11 cellular contexts compared by ENCODE assay signal in genomic region chr18:23733265-23733664, GRCh38. TPM values are rescaled to one million over a fixed set of nuclear protein-coding genes. Genes with fewer than 3 reads are reported as not detected.
DNase-seq lines count a peak whose midpoint lies in the region; ATAC-seq and FAIRE-seq lines count a peak whose summit lies in the region.
"Not testable (repeated sequence)": the region's sequence is repeated elsewhere in the genome, so short reads cannot be mapped to it uniquely, and the experiment has no call there.
"Had no signal": no experiment of that assay in that cellular context is flagged by ENCODE, and none has a peak within 500 bp of the region (broad histone marks: within the 10 kb centered on the region; RNA-seq: fewer than 3 reads in every experiment).

No MANE protein-coding gene starts in this region.

- ATAC-seq in activated CD8-positive, alpha-beta T cell treated with anti-CD3 and anti-CD28 coated beads, Interleukin-2, amount 10 ng/mL, durations not matched to agents 7 days and 5 days, result not testable (repeated sequence)
- peak; percentile 35 for ATAC-seq in stimulated activated effector memory CD8-positive, alpha-beta T cell treated with anti-CD3 and anti-CD28 coated beads, Interleukin-12 subunit alpha, Interleukin-12 subunit beta, amount 100 ng/mL, for 72 hours

- not testable (repeated sequence) for H3K9me3 Mint-ChIP-seq in activated CD8-positive, alpha-beta T cell treated with anti-CD3 and anti-CD28 coated beads, Interleukin-2, amount 10 ng/mL, durations not matched to agents 7 days and 5 days (ENCODE audit: insufficient read depth); activated naive CD4-positive, alpha-beta T cell treated with anti-CD3 and anti-CD28 coated beads, Interleukin-2, amount 50 U/mL, for 24 hours; stimulated activated effector memory CD8-positive, alpha-beta T cell treated with anti-CD3 and anti-CD28 coated beads, Interleukin-12 subunit alpha, Interleukin-12 subunit beta, amount 100 ng/mL, for 72 hours

- H3K27me3 Mint-ChIP-seq in activated CD8-positive, alpha-beta T cell treated with anti-CD3 and anti-CD28 coated beads, Interleukin-2, amount 10 ng/mL, durations not matched to agents 7 days and 5 days (ENCODE audit: low read depth), result peaks cover 39% of the 10 kb centered on the region
- H3K27me3 Mint-ChIP-seq in activated naive CD4-positive, alpha-beta T cell treated with anti-CD3 and anti-CD28 coated beads, Interleukin-2, amount 50 U/mL, for 24 hours, result not testable (repeated sequence)

- not testable (repeated sequence) for H3K4me3 Mint-ChIP-seq in activated CD8-positive, alpha-beta T cell treated with anti-CD3 and anti-CD28 coated beads, Interleukin-2, amount 10 ng/mL, durations not matched to agents 7 days and 5 days; activated naive CD4-positive, alpha-beta T cell treated with anti-CD3 and anti-CD28 coated beads, Interleukin-2, amount 50 U/mL, for 24 hours; stimulated activated effector memory CD8-positive, alpha-beta T cell treated with anti-CD3 and anti-CD28 coated beads, Interleukin-12 subunit alpha, Interleukin-12 subunit beta, amount 100 ng/mL, for 72 hours

- POLR2A ChIA-PET in activated CD8-positive, alpha-beta T cell treated with anti-CD3 and anti-CD28 coated beads, Interleukin-2, amount 10 ng/mL, durations not matched to agents 7 days and 5 days (lab: Charles Lee), result not testable (repeated sequence)

- H3K36me3 Mint-ChIP-seq in activated CD8-positive, alpha-beta T cell treated with anti-CD3 and anti-CD28 coated beads, Interleukin-2, amount 10 ng/mL, durations not matched to agents 7 days and 5 days (ENCODE audit: low read depth); activated naive CD4-positive, alpha-beta T cell treated with anti-CD3 and anti-CD28 coated beads, Interleukin-2, amount 50 U/mL, for 24 hours; stimulated activated effector memory CD8-positive, alpha-beta T cell treated with anti-CD3 and anti-CD28 coated beads, Interleukin-12 subunit alpha, Interleukin-12 subunit beta, amount 100 ng/mL, for 72 hours: not testable (repeated sequence)

- CTCF ChIA-PET in activated CD8-positive, alpha-beta T cell treated with anti-CD3 and anti-CD28 coated beads, Interleukin-2, amount 10 ng/mL, durations not matched to agents 7 days and 5 days (lab: Charles Lee), result not testable (repeated sequence)

- DNase-seq in A172 (ENCODE audit: low spot score) (peak; percentile 46), SK-N-DZ (ENCODE audit: low spot score) (peak; percentile 26), kidney tubule cell (ENCODE audit: low spot score) (peak; percentile 48)
- DNase-seq in GM18507 (ENCODE audit: extremely low spot score, insufficient read length, low read depth); stimulated activated effector memory CD8-positive, alpha-beta T cell treated with anti-CD3 and anti-CD28 coated beads, Interleukin-12 subunit alpha, Interleukin-12 subunit beta, amount 100 ng/mL, for 72 hours (ENCODE audit: low spot score in 2 of 2): not testable (repeated sequence)
- DNase-seq in activated CD8-positive, alpha-beta T cell treated with anti-CD3 and anti-CD28 coated beads, Interleukin-2, amount 10 ng/mL, durations not matched to agents 7 days and 5 days, result peak; percentile 10

- not testable (repeated sequence) for H3K4me1 Mint-ChIP-seq in activated CD8-positive, alpha-beta T cell treated with anti-CD3 and anti-CD28 coated beads, Interleukin-2, amount 10 ng/mL, durations not matched to agents 7 days and 5 days (ENCODE audit: low read depth)
- H3K4me1 Mint-ChIP-seq in activated naive CD4-positive, alpha-beta T cell treated with anti-CD3 and anti-CD28 coated beads, Interleukin-2, amount 50 U/mL, for 24 hours, result peaks cover 13% of the 10 kb centered on the region
- peaks cover 21% of the 10 kb centered on the region for H3K4me1 Mint-ChIP-seq in stimulated activated effector memory CD8-positive, alpha-beta T cell treated with anti-CD3 and anti-CD28 coated beads, Interleukin-12 subunit alpha, Interleukin-12 subunit beta, amount 100 ng/mL, for 72 hours

- H3K27ac Mint-ChIP-seq in activated CD8-positive, alpha-beta T cell treated with anti-CD3 and anti-CD28 coated beads, Interleukin-2, amount 10 ng/mL, durations not matched to agents 7 days and 5 days; stimulated activated effector memory CD8-positive, alpha-beta T cell treated with anti-CD3 and anti-CD28 coated beads, Interleukin-12 subunit alpha, Interleukin-12 subunit beta, amount 100 ng/mL, for 72 hours: not testable (repeated sequence)
- H3K27ac Mint-ChIP-seq in activated naive CD4-positive, alpha-beta T cell treated with anti-CD3 and anti-CD28 coated beads, Interleukin-2, amount 50 U/mL, for 24 hours, result peak overlapping the region; percentile 31

- peak; percentile 5 for FAIRE-seq in GM18507 (lab: Jason Lieb, UNC)

RNA-seq across cellular contexts. Expression of gene LAMA3, which starts 44.0 kb away (rescaled TPM):
- total RNA-seq in A172 (2014; rRNA removed; shearing (Covaris generic)), result 1.5 and 2.7 TPM in 2 replicates
- polyA plus RNA-seq in SK-N-DZ (2014; cell fraction: cytosol; rRNA removed), result 0.03 and 0.22 TPM in 2 replicates
- 0.43 and 0.59 TPM in 2 replicates for polyA plus RNA-seq in SK-N-DZ (2014; cell fraction: nucleus; rRNA removed)
- 1 to 10 TPM in 1 of 2 experiments, under 1 TPM in 1; 0.63 to 1.4 TPM for total RNA-seq in activated CD8-positive, alpha-beta T cell treated with anti-CD3 and anti-CD28 coated beads, Interleukin-2, amount 10 ng/mL, durations not matched to agents 7 days and 5 days
- total RNA-seq: CD4-positive, alpha-beta memory T cell; CD4-positive, CD25-positive, alpha-beta regulatory T cell; CD8-positive, alpha-beta memory T cell had no signal
- polyA plus RNA-seq: CD14-positive monocyte; CD4-positive, alpha-beta memory T cell had no signal
